Comparison of ENCODE assay signal across 24 cellular contexts in the genomic region with DNA sequence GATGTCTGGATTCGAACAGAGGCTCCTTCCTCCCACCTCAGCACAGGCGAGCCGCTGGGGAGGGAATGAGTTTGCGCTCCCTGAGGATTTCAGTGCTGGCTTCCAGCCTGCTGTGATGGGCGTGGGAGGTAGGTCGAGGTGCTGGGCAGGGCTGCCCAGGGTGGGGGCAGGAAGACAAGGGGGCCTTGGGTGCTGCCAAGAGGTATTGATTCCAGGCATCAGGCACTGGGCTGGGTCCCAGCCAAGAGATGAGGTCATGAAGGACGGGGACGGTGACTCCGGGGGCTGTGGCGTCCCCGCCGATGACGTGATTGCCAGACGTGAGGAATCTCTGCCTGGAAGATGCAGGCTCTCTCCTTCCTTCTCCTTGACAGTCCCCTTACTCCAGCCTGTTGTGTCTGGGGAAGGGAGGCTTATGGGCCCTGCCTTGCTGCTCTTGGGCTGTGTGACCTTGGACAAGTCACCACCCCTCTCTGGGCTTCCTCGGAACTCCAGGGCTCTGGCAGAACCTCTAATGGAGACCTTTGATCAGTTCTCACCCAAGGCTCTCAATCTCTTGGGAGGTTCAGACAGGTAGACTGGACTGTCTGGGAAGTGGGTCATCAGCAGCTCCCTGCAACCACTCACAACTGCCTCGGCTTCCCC.
"Had no signal": no experiment of that assay in that cellular context is flagged by ENCODE, and none has a peak within 500 bp of the region (broad histone marks: within the 10 kb centered on the region; RNA-seq: fewer than 3 reads in every experiment).

No MANE protein-coding gene starts in this region.

- H3K36me3 ChIP-seq: breast epithelium had no signal

- H3K9ac ChIP-seq: KMS-11 had no signal

- H3K27ac ChIP-seq: breast epithelium, KMS-11, SK-N-MC, VCaP had no signal

- H3K4me2 ChIP-seq: KMS-11 had no signal

- H3K9me3 ChIP-seq: breast epithelium had no signal

- H3K4me3 ChIP-seq: breast epithelium, SK-N-MC had no signal

- H3K4me1 ChIP-seq: breast epithelium had no signal

- DNase-seq: activated CD4-positive, alpha-beta memory T cell treated with anti-CD3 and anti-CD28 coated beads, Interleukin-2, amount 10 ng/mL, durations not matched to agents 7 days and 5 days; activated CD4-positive, alpha-beta T cell treated with anti-CD3 and anti-CD28 coated beads for 36 hours; activated CD4-positive, alpha-beta T cell treated with anti-CD3 and anti-CD28 coated beads, Interleukin-2, amount 50 U/mL, for 1 hour; activated CD4-positive, CD25-positive, alpha-beta regulatory T cell; activated gamma-delta T cell; activated naive CD4-positive, alpha-beta T cell treated with anti-CD3 and anti-CD28 coated beads for 36 hours; activated naive CD8-positive, alpha-beta T cell treated with anti-CD3 and anti-CD28 coated beads for 36 hours; activated T-cell treated with anti-CD3 and anti-CD28 coated beads for 4 hours; activated T-cell treated with anti-CD3 and anti-CD28 coated beads, Interleukin-2, amount 50 U/mL, for 48 hours; anterior cingulate cortex; caudate nucleus; MV-4-11; NCI-H1092 treated with DMSO at 0.1 percent for 48 hours; NCI-H1417 treated with DMSO at 0.1 percent for 48 hours; NCI-H1694; NCI-H2081; NCI-H510A treated with DMSO at 0.1 percent for 48 hours; NCI-H69; T-helper 1 cell had no signal

- ATAC-seq: activated CD4-positive, alpha-beta T cell treated with anti-CD3 and anti-CD28 coated beads for 36 hours; activated T-helper 17 cell treated with anti-CD3 and anti-CD28 coated beads, Interleukin-2, amount 50 U/mL, for 72 hours had no signal
